In genomic region chr1:178684542-178685000, GRCh38 we compare ENCODE assay signal across 10 cellular contexts. TPM values are rescaled to one million over a fixed set of nuclear protein-coding genes. Genes with fewer than 3 reads are reported as not detected.
DNase-seq lines count a peak whose midpoint lies in the region; ATAC-seq and TF ChIP-seq lines count a peak whose summit lies in the region.
"Had no signal": no experiment of that assay in that cellular context is flagged by ENCODE, and none has a peak within 500 bp of the region (broad histone marks: within the 10 kb centered on the region; RNA-seq: fewer than 3 reads in every experiment).

No MANE protein-coding gene starts in this region.

- TF ChIP-seq CTCF in gastroesophageal sphincter (IDR thresholded peaks at IDR 0.05), result no peak

- H3K4me1 ChIP-seq in gastroesophageal sphincter, result no peaks in the 10 kb centered on the region
- H3K4me1 ChIP-seq: right atrium auricular region had no signal

- WGBS in gastroesophageal sphincter (ENCODE audit: low coverage in 1 of 2), 2 donors, result 100% methylated on average over 1 of the region's 1 CpG

- intact Hi-C loops in Right ventricle myocardium inferior (cut with DNase I), result no loop called here

- H3K4me3 ChIP-seq in MG63 (no peak overlapping the region), gastroesophageal sphincter (no peak overlapping the region)
- H3K4me3 ChIP-seq: right atrium auricular region had no signal

- no peaks in the 10 kb centered on the region for H3K36me3 ChIP-seq in MG63
- H3K36me3 ChIP-seq in gastroesophageal sphincter, result no peaks in the 10 kb centered on the region
- H3K36me3 ChIP-seq: right atrium auricular region had no signal

- H3K9me3 ChIP-seq in MG63, result peaks cover 4% of the 10 kb centered on the region; the same call in 1 of the 2 replicates
- no peaks in the 10 kb centered on the region for H3K9me3 ChIP-seq in gastroesophageal sphincter
- H3K9me3 ChIP-seq: right atrium auricular region had no signal

- no peak for TF ChIP-seq EP300 in gastroesophageal sphincter (IDR thresholded peaks at IDR 0.05)

- no peaks in the 10 kb centered on the region for H3K27me3 ChIP-seq in MG63
- H3K27me3 ChIP-seq in gastroesophageal sphincter, result no peaks in the 10 kb centered on the region
- H3K27me3 ChIP-seq: right atrium auricular region had no signal

- DNase-seq in GM03348 (ENCODE audit: low spot score), result peak; percentile 80
- peak; percentile 81 for DNase-seq in MG63
- no peak for DNase-seq in Right ventricle myocardium inferior (ENCODE audit: missing footprints)
- no peak for DNase-seq in medulla oblongata (ENCODE audit: extremely low spot score)
- no peak for DNase-seq in GDM1 (lab: John Stamatoyannopoulos, UW)
- DNase-seq: activated T-cell treated with anti-CD3 and anti-CD28 coated beads, Interleukin-2, amount 50 U/mL, for 48 hours had no signal

- ATAC-seq in GM21737 (IDR thresholded peaks at IDR 0.05; ENCODE audit: unreplicated experiment) (peak; percentile 79), gastroesophageal sphincter (peak; percentile 65), HG03469 (IDR thresholded peaks at IDR 0.05; ENCODE audit: unreplicated experiment) (no peak), Right ventricle myocardium inferior (no peak)

- TF ChIP-seq POLR2A in gastroesophageal sphincter (IDR thresholded peaks at IDR 0.05), result no peak

- no peak overlapping the region for H3K27ac ChIP-seq in gastroesophageal sphincter
- H3K27ac ChIP-seq: right atrium auricular region had no signal

RNA-seq across cellular contexts. Expression of gene RALGPS2, which starts 40.5 kb away (rescaled TPM):
- 63.0 and 119 TPM in 2 replicates for total RNA-seq in MG63 (2014; rRNA removed; shearing (Covaris generic); ENCODE audit: low replicate concordance)
- total RNA-seq in gastroesophageal sphincter, result 10 to 100 TPM; 12.0 to 17.7 (median 15.1) TPM
- 14.4 TPM for total RNA-seq in Right ventricle myocardium inferior

Comparison
In these comparisons a context has a peak if more than half of its experiments do, and no peak if none do; other contexts are left out.
1. DNase-seq: peak in GM03348 (single experiment) and MG63 (single experiment); none in Right ventricle myocardium inferior (single experiment), medulla oblongata (single experiment) and GDM1 (single experiment).
2. ATAC-seq: peak in GM21737 (single experiment) and gastroesophageal sphincter (single experiment); none in HG03469 (single experiment) and Right ventricle myocardium inferior (single experiment).